9 cellular contexts compared by ENCODE assay signal in genomic region chr9:104923740-104924139, GRCh38. TPM values are rescaled to one million over a fixed set of nuclear protein-coding genes. Genes with fewer than 3 reads are reported as not detected.
A peak's percentile ranks its signal among the peaks of the same experiment; 100 is the strongest.
DNase-seq lines count a peak whose midpoint lies in the region; ATAC-seq and TF ChIP-seq lines count a peak whose summit lies in the region.
"Had no signal": no experiment of that assay in that cellular context is flagged by ENCODE, and none has a peak within 500 bp of the region (broad histone marks: within the 10 kb centered on the region; RNA-seq: fewer than 3 reads in every experiment).

No MANE protein-coding gene starts in this region.

- H3K9me3 ChIP-seq in OCI-LY7 (ENCODE audit: low read length) = no peaks in the 10 kb centered on the region

- TF ChIP-seq CTCF in OCI-LY7 (conservative IDR thresholded peaks at IDR 0.05; ENCODE audit: low read length) (no peak), WTC11 (IDR thresholded peaks at IDR 0.05) (no peak)

- ATAC-seq in GM19351 (IDR thresholded peaks at IDR 0.05; ENCODE audit: unreplicated experiment) (peak; percentile 57), HG02870 (IDR thresholded peaks at IDR 0.05; ENCODE audit: unreplicated experiment) (peak; percentile 42), WTC11 (no peak)
- peak; percentile 51 to 56 for ATAC-seq in stimulated activated naive B cell treated with anti-CD40 and anti-IgM and Interleukin-4, amounts not matched to agents 10 μg/mL and 1 μg/mL and 100 μg/mL, for 72 hours (replicated peaks)

- H3K27ac Mint-ChIP-seq in stimulated activated naive B cell treated with anti-CD40 and anti-IgM and Interleukin-4, amounts not matched to agents 10 μg/mL and 1 μg/mL and 100 μg/mL, for 72 hours = peak overlapping the region; percentile 66
- H3K27ac Mint-ChIP-seq in WTC11 = no peak overlapping the region

- H3K27ac ChIP-seq in OCI-LY7 (ENCODE audit: low read depth, low read length, poor library complexity, severe bottlenecking) = peak overlapping the region; percentile 98

- no peak overlapping the region for H2AFZ ChIP-seq in OCI-LY7 (ENCODE audit: low read length)

- DNase-seq in OCI-LY7 (ENCODE audit: low spot score) (peak; percentile 96), cerebellar nuclear complex (lab: John Stamatoyannopoulos, UW) (no peak), WTC11 (ENCODE audit: low spot score) (no peak), OCI-M1 (lab: John Stamatoyannopoulos, UW) (no peak)
- peak; percentile 16 for DNase-seq in stimulated activated naive B cell treated with anti-CD40 and anti-IgM and Interleukin-4, amounts not matched to agents 10 μg/mL and 1 μg/mL and 100 μg/mL, for 72 hours
- DNase-seq: activated gamma-delta T cell, NCI-H526 had no signal

- intact Hi-C loops in OCI-LY7 (cut with micrococcal nuclease; ENCODE audit: unreplicated experiment) = loop anchor here (1.0 kb wide), 1 partner anchor 68 kb away; no protein-coding TSS in a partner anchor

- H3K79me2 ChIP-seq in OCI-LY7 (ENCODE audit: insufficient read depth, low read depth, low read length) = peaks cover 80% of the 10 kb centered on the region

- H3K4me1 ChIP-seq in OCI-LY7 (ENCODE audit: insufficient read depth, low read length, poor library complexity, severe bottlenecking) = peaks cover 76% of the 10 kb centered on the region

- peak overlapping the region; percentile 88 for H3K4me2 ChIP-seq in OCI-LY7 (ENCODE audit: low read length)

- POLR2A ChIA-PET in OCI-LY7 (lab: Charles Lee) = interaction anchor here (0.5 to 7.4 kb wide), 24 partner anchors 13 to 490 kb away, joined by 3 to 114 read pairs (median 3); partner anchors contain the start of gene NIPSNAP3A
- POLR2A ChIA-PET in WTC11 (lab: Charles Lee) = interaction anchor here (1.5 kb wide), 1 partner anchor 61 kb away, joined by 4 read pairs; no protein-coding TSS in a partner anchor

- BruUV-seq in OCI-LY7 (replicated peaks; lab: Mats Ljungman, UMichigan) = no TSS peak

- no peaks in the 10 kb centered on the region for H3K36me3 Mint-ChIP-seq in stimulated activated naive B cell treated with anti-CD40 and anti-IgM and Interleukin-4, amounts not matched to agents 10 μg/mL and 1 μg/mL and 100 μg/mL, for 72 hours
- no peaks in the 10 kb centered on the region for H3K36me3 Mint-ChIP-seq in WTC11

- no peaks in the 10 kb centered on the region for H3K9me2 ChIP-seq in OCI-LY7 (ENCODE audit: insufficient read depth, low read length)

- H3K4me1 Mint-ChIP-seq in stimulated activated naive B cell treated with anti-CD40 and anti-IgM and Interleukin-4, amounts not matched to agents 10 μg/mL and 1 μg/mL and 100 μg/mL, for 72 hours = peaks cover 42 to 76% of the 10 kb centered on the region in 2 donors
- peaks cover 23% of the 10 kb centered on the region for H3K4me1 Mint-ChIP-seq in WTC11

- H3K4me3 Mint-ChIP-seq in stimulated activated naive B cell treated with anti-CD40 and anti-IgM and Interleukin-4, amounts not matched to agents 10 μg/mL and 1 μg/mL and 100 μg/mL, for 72 hours = peak overlapping the region; percentile 14 to 39
- H3K4me3 Mint-ChIP-seq in WTC11 = no peak overlapping the region

- H4K20me1 ChIP-seq in OCI-LY7 (ENCODE audit: insufficient read depth, low read length) = no peaks in the 10 kb centered on the region

- CTCF ChIA-PET in OCI-LY7 (lab: Charles Lee; ENCODE audit: unreplicated experiment) (interaction anchor here (0.6 to 2.5 kb wide), 3 partner anchors 24 to 60 kb away, joined by 5 to 11 read pairs (median 7); no protein-coding TSS in a partner anchor), WTC11 (lab: Charles Lee) (interaction anchor here (0.9 to 3.2 kb wide), 3 partner anchors 60 to 215 kb away, joined by 3 to 16 read pairs (median 6); no protein-coding TSS in a partner anchor)

- H3K27me3 Mint-ChIP-seq in stimulated activated naive B cell treated with anti-CD40 and anti-IgM and Interleukin-4, amounts not matched to agents 10 μg/mL and 1 μg/mL and 100 μg/mL, for 72 hours = no peaks in the 10 kb centered on the region
- peaks cover 13% of the 10 kb centered on the region for H3K27me3 Mint-ChIP-seq in WTC11 (ENCODE audit: low read depth)

- H3K4me3 ChIP-seq in OCI-LY7 (ENCODE audit: low read depth, low read length, poor library complexity, severe bottlenecking) = peak overlapping the region; percentile 86

- H3K36me3 ChIP-seq in OCI-LY7 (ENCODE audit: insufficient read depth, low read length) = no peaks in the 10 kb centered on the region

- no peaks in the 10 kb centered on the region for H3K9me3 Mint-ChIP-seq in stimulated activated naive B cell treated with anti-CD40 and anti-IgM and Interleukin-4, amounts not matched to agents 10 μg/mL and 1 μg/mL and 100 μg/mL, for 72 hours
- no peaks in the 10 kb centered on the region for H3K9me3 Mint-ChIP-seq in WTC11

TF ChIP-seq in WTC11, 78 proteins besides CTCF, POLR2A, EP300 and RAD21:
- no peak for TF ChIP-seq ATF3 (CRISPR knock-in tag; conservative IDR thresholded peaks at IDR 0.05)
- TF ChIP-seq IRF2 (CRISPR knock-in tag; IDR thresholded peaks at IDR 0.05; ENCODE audit: borderline replicate concordance, low read depth) = no peak
- TF ChIP-seq FOXP4 (CRISPR knock-in tag; IDR thresholded peaks at IDR 0.05) = no peak
- TF ChIP-seq ELF4 (CRISPR knock-in tag; IDR thresholded peaks at IDR 0.05; ENCODE audit: low read depth) = no peak
- no peak for TF ChIP-seq ARID4B (CRISPR knock-in tag; IDR thresholded peaks at IDR 0.05; ENCODE audit: borderline replicate concordance)
- no peak for TF ChIP-seq ZNF121 (CRISPR knock-in tag; IDR thresholded peaks at IDR 0.05)
- TF ChIP-seq JAZF1 (CRISPR knock-in tag; IDR thresholded peaks at IDR 0.05) = no peak

RNA-seq across cellular contexts. Expression of gene ABCA1, which starts 4.2 kb away (rescaled TPM):
- 8.0 and 10.1 TPM in 2 replicates for total RNA-seq in OCI-LY7 (2014; rRNA removed; shearing (Covaris generic))
- 14.0 and 18.9 TPM in 2 replicates for total RNA-seq in OCI-LY7 (2022)
- 4.6 to 7.8 TPM (median 5.8 TPM) in 3 replicates for total RNA-seq in WTC11 (2021)

Comparison
In these comparisons a context has a peak if more than half of its experiments do, and no peak if none do; other contexts are left out.
1. DNase-seq: peak in OCI-LY7 (single experiment) and stimulated activated naive B cell treated with anti-CD40 and anti-IgM and Interleukin-4, amounts not matched to agents 10 μg/mL and 1 μg/mL and 100 μg/mL, for 72 hours (single experiment); none in cerebellar nuclear complex (0 of 2), WTC11 (single experiment) and OCI-M1 (single experiment).